1 cellular context compared by ENCODE assay signal in genomic region chr13:62846302-62846701, GRCh38.
TF ChIP-seq lines count a peak whose summit lies in the region.

No MANE protein-coding gene starts in this region.

TF ChIP-seq in GM23338, 12 proteins besides CTCF, POLR2A, EP300 and RAD21:
- no peak for TF ChIP-seq NANOG (IDR thresholded peaks at IDR 0.05; ENCODE audit: borderline replicate concordance)
- TF ChIP-seq REST (IDR thresholded peaks at IDR 0.05; ENCODE audit: unreplicated experiment): no peak
- TF ChIP-seq ZNF114 (CRISPR knock-in tag; IDR thresholded peaks at IDR 0.05): no peak
- no peak for TF ChIP-seq POLR2AphosphoS5 (IDR thresholded peaks at IDR 0.05; ENCODE audit: low read depth)
- no peak for TF ChIP-seq EZH2 (IDR thresholded peaks at IDR 0.05; ENCODE audit: low read depth, unreplicated experiment)
- TF ChIP-seq, protein P1, sequence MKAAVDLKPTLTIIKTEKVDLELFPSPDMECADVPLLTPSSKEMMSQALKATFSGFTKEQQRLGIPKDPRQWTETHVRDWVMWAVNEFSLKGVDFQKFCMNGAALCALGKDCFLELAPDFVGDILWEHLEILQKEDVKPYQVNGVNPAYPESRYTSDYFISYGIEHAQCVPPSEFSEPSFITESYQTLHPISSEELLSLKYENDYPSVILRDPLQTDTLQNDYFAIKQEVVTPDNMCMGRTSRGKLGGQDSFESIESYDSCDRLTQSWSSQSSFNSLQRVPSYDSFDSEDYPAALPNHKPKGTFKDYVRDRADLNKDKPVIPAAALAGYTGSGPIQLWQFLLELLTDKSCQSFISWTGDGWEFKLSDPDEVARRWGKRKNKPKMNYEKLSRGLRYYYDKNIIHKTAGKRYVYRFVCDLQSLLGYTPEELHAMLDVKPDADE (IDR thresholded peaks at IDR 0.05): no peak
- TF ChIP-seq JUNB (IDR thresholded peaks at IDR 0.05; ENCODE audit: unreplicated experiment): no peak
- TF ChIP-seq ZNF462 (CRISPR knock-in tag; IDR thresholded peaks at IDR 0.05): no peak
- no peak for TF ChIP-seq STAT1 (IDR thresholded peaks at IDR 0.05; ENCODE audit: unreplicated experiment)
- TF ChIP-seq ZNF331 (CRISPR knock-in tag; IDR thresholded peaks at IDR 0.05; ENCODE audit: low read depth): no peak
- TF ChIP-seq EZH2phosphoT487 (IDR thresholded peaks at IDR 0.05; ENCODE audit: unreplicated experiment): no peak
- no peak for TF ChIP-seq CREB1 (CRISPR knock-in tag; IDR thresholded peaks at IDR 0.05; ENCODE audit: low read depth)
